Comparison of ENCODE assay signal across 9 cellular contexts in genomic region chr12:87848248-87848868, GRCh38.
DNase-seq lines count a peak whose midpoint lies in the region; ATAC-seq and TF ChIP-seq lines count a peak whose summit lies in the region.
"Had no signal": no experiment of that assay in that cellular context is flagged by ENCODE, and none has a peak within 500 bp of the region (broad histone marks: within the 10 kb centered on the region; RNA-seq: fewer than 3 reads in every experiment).

No MANE protein-coding gene starts in this region.

- peak; percentile 67 to 83 (median 70) for TF ChIP-seq CTCF in tibial nerve (IDR thresholded peaks at IDR 0.05)

- H3K4me1 ChIP-seq in BLaER1 (peaks cover 31% of the 10 kb centered on the region), tibial nerve (peaks cover 0 to 6% (median 0%) of the 10 kb centered on the region in 4 donors)

- ATAC-seq in GM18861 (IDR thresholded peaks at IDR 0.05; ENCODE audit: unreplicated experiment) (peak; percentile 71), HG03342 (IDR thresholded peaks at IDR 0.05; ENCODE audit: unreplicated experiment) (peak; percentile 69)
- no peak for ATAC-seq in stimulated activated naive CD8-positive, alpha-beta T cell treated with anti-CD3 and anti-CD28 coated beads, Interleukin-15, Interleukin-2, amounts not matched to agents 100 U/mL and 50 U/mL, for 24 hours
- ATAC-seq: naive thymus-derived CD8-positive, alpha-beta T cell had no signal

- H4K20me1 ChIP-seq in BLaER1 = no peaks in the 10 kb centered on the region

- no peak for TF ChIP-seq EP300 in tibial nerve (IDR thresholded peaks at IDR 0.05)

- H3K4me3 ChIP-seq in BLaER1 = no peak overlapping the region; the same call in 1 of the 2 replicates
- H3K4me3 ChIP-seq in tibial nerve = no peak overlapping the region

- DNase-seq in NCI-H524 (lab: John Stamatoyannopoulos, UW) (peak; percentile 15 to 62), astrocyte of the hippocampus (ENCODE audit: low read depth, low spot score) (peak; percentile 80), islet precursor cell (peak; percentile 56), tibial nerve (ENCODE audit: low spot score in 2 of 2) (peak in 1 of 2 donors; percentile 45)
- DNase-seq in stimulated activated naive CD8-positive, alpha-beta T cell treated with anti-CD3 and anti-CD28 coated beads, Interleukin-15, Interleukin-2, amounts not matched to agents 100 U/mL and 50 U/mL, for 24 hours = no peak

- no peaks in the 10 kb centered on the region for H3K27me3 ChIP-seq in BLaER1
- no peaks in the 10 kb centered on the region for H3K27me3 ChIP-seq in tibial nerve

- peak overlapping the region; percentile 66 for H3K4me2 ChIP-seq in BLaER1

- H3K9ac ChIP-seq in BLaER1 = 0 out of 2 replicates have a peak overlapping the region, but pooled peaks have one; percentile 12

- TF ChIP-seq POLR2A in tibial nerve (IDR thresholded peaks at IDR 0.05) = no peak

- WGBS in tibial nerve, 2 donors = 7 to 10% methylated on average over 2 of the region's 2 CpGs

- no peaks in the 10 kb centered on the region for H3K36me3 ChIP-seq in BLaER1
- H3K36me3 ChIP-seq in tibial nerve = no peaks in the 10 kb centered on the region

- H3K9me3 ChIP-seq in BLaER1 (peaks cover 7% of the 10 kb centered on the region), tibial nerve (no peaks in the 10 kb centered on the region)

- H3K27ac ChIP-seq in BLaER1 (peak overlapping the region; percentile 10; the same call in 1 of the 2 replicates), tibial nerve (no peak overlapping the region)
